13 cellular contexts compared by ENCODE assay signal in genomic region chr7:149871576-149871975, GRCh38. TPM values are rescaled to one million over a fixed set of nuclear protein-coding genes. Genes with fewer than 3 reads are reported as not detected.
DNase-seq lines count a peak whose midpoint lies in the region; ATAC-seq and TF ChIP-seq lines count a peak whose summit lies in the region.
"Had no signal": no experiment of that assay in that cellular context is flagged by ENCODE, and none has a peak within 500 bp of the region (broad histone marks: within the 10 kb centered on the region; RNA-seq: fewer than 3 reads in every experiment).

No MANE protein-coding gene starts in this region.

- H3K27ac Mint-ChIP-seq in activated CD4-positive, alpha-beta memory T cell treated with anti-CD3 and anti-CD28 coated beads, Interleukin-2, amount 10 ng/mL, durations not matched to agents 7 days and 5 days, result peak overlapping the region; percentile 63
- peak overlapping the region; percentile 17 for H3K27ac Mint-ChIP-seq in type B pancreatic cell
- H3K27ac Mint-ChIP-seq: memory B cell had no signal

- DNase-seq in left ventricle myocardium inferior (no peak), right atrium auricular region (ENCODE audit: low spot score) (no peak), lower leg skin (ENCODE audit: low spot score in 2 of 2) (peak; percentile 11 to 59), type B pancreatic cell (ENCODE audit: extremely low spot score, unreplicated experiment) (no peak), NCI-H128 (lab: John Stamatoyannopoulos, UW; ENCODE audit: unreplicated experiment) (no peak), NCI-H69 (lab: John Stamatoyannopoulos, UW) (no peak)
- DNase-seq in activated CD4-positive, alpha-beta memory T cell treated with anti-CD3 and anti-CD28 coated beads, Interleukin-2, amount 10 ng/mL, durations not matched to agents 7 days and 5 days, result no peak
- DNase-seq: IMR-90, NCI-H1694 treated with DMSO at 0.1 percent for 48 hours had no signal

- H3K4me1 ChIP-seq in left ventricle myocardium inferior (peaks cover 84% of the 10 kb centered on the region), right atrium auricular region (peaks cover 0 to 21% of the 10 kb centered on the region in 2 donors)

- H3K9me3 ChIP-seq in left ventricle myocardium inferior (replicated peaks), result no peaks in the 10 kb centered on the region
- H3K9me3 ChIP-seq in right atrium auricular region, result no peaks in the 10 kb centered on the region

- H3K27me3 ChIP-seq in left ventricle myocardium inferior (ENCODE audit: low read depth), result no peaks in the 10 kb centered on the region
- no peaks in the 10 kb centered on the region for H3K27me3 ChIP-seq in right atrium auricular region

- H3K36me3 ChIP-seq in left ventricle myocardium inferior (no peaks in the 10 kb centered on the region), right atrium auricular region (no peaks in the 10 kb centered on the region)

- POLR2A ChIA-PET in activated CD4-positive, alpha-beta memory T cell treated with anti-CD3 and anti-CD28 coated beads, Interleukin-2, amount 10 ng/mL, durations not matched to agents 7 days and 5 days (lab: Charles Lee), result interaction anchor here (1.0 to 6.0 kb wide), 7 partner anchors 10 to 676 kb away, joined by 3 to 49 read pairs (median 4); partner anchors contain the start of genes ACTR3C, LRRC61, REPIN1 and ZNF282

- intact Hi-C loops in left ventricle myocardium inferior (cut with micrococcal nuclease), result no loop called here
- intact Hi-C loops in lower leg skin (cut with DNase I; ENCODE audit: low total_unique reads), result no loop called here

- no peak for TF ChIP-seq POLR2A in lower leg skin (IDR thresholded peaks at IDR 0.05)

- H3K27me3 Mint-ChIP-seq in activated CD4-positive, alpha-beta memory T cell treated with anti-CD3 and anti-CD28 coated beads, Interleukin-2, amount 10 ng/mL, durations not matched to agents 7 days and 5 days, result no peaks in the 10 kb centered on the region
- H3K27me3 Mint-ChIP-seq in type B pancreatic cell, result no peaks in the 10 kb centered on the region
- H3K27me3 Mint-ChIP-seq: memory B cell; stimulated activated memory B cell treated with anti-CD40 and anti-IgM and Interleukin-4, amounts not matched to agents 10 μg/mL and 1 μg/mL and 100 μg/mL, for 72 hours had no signal

- peak overlapping the region; percentile 5 for H3K4me3 Mint-ChIP-seq in activated CD4-positive, alpha-beta memory T cell treated with anti-CD3 and anti-CD28 coated beads, Interleukin-2, amount 10 ng/mL, durations not matched to agents 7 days and 5 days
- H3K4me3 Mint-ChIP-seq in type B pancreatic cell, result peak overlapping the region; percentile 40
- H3K4me3 Mint-ChIP-seq: memory B cell; stimulated activated memory B cell treated with anti-CD40 and anti-IgM and Interleukin-4, amounts not matched to agents 10 μg/mL and 1 μg/mL and 100 μg/mL, for 72 hours had no signal

- H3K9me3 Mint-ChIP-seq in activated CD4-positive, alpha-beta memory T cell treated with anti-CD3 and anti-CD28 coated beads, Interleukin-2, amount 10 ng/mL, durations not matched to agents 7 days and 5 days, result no peaks in the 10 kb centered on the region
- H3K9me3 Mint-ChIP-seq in type B pancreatic cell, result no peaks in the 10 kb centered on the region
- H3K9me3 Mint-ChIP-seq: memory B cell; stimulated activated memory B cell treated with anti-CD40 and anti-IgM and Interleukin-4, amounts not matched to agents 10 μg/mL and 1 μg/mL and 100 μg/mL, for 72 hours had no signal

- TF ChIP-seq CTCF in left ventricle myocardium inferior (IDR thresholded peaks at IDR 0.05; ENCODE audit: borderline replicate concordance), result no peak
- no peak for TF ChIP-seq CTCF in right atrium auricular region (IDR thresholded peaks at IDR 0.05)
- TF ChIP-seq CTCF in lower leg skin (IDR thresholded peaks at IDR 0.05), result no peak
- TF ChIP-seq CTCF in type B pancreatic cell (conservative IDR thresholded peaks at IDR 0.05), result no peak

- ATAC-seq in GM21381 (IDR thresholded peaks at IDR 0.05; ENCODE audit: unreplicated experiment), result no peak
- ATAC-seq: stimulated activated memory B cell treated with anti-CD40 and anti-IgM and Interleukin-4, amounts not matched to agents 10 μg/mL and 1 μg/mL and 100 μg/mL, for 72 hours had no signal

- WGBS in lower leg skin, 2 donors, result 94 to 96% methylated on average over 1 of the region's 1 CpG

- CTCF ChIA-PET in activated CD4-positive, alpha-beta memory T cell treated with anti-CD3 and anti-CD28 coated beads, Interleukin-2, amount 10 ng/mL, durations not matched to agents 7 days and 5 days (lab: Charles Lee), result interaction anchor here (1.0 to 3.2 kb wide), 5 partner anchors 10 to 65 kb away, joined by 4 to 22 read pairs (median 7); partner anchors contain the start of gene ZNF862

- H3K27ac ChIP-seq in left ventricle myocardium inferior (replicated peaks) (peak overlapping the region; percentile 98), right atrium auricular region (peak overlapping the region in 1 of 2 donors; percentile 96)
- H3K27ac ChIP-seq: SK-N-MC had no signal

- peaks cover 21% of the 10 kb centered on the region for H3K36me3 Mint-ChIP-seq in activated CD4-positive, alpha-beta memory T cell treated with anti-CD3 and anti-CD28 coated beads, Interleukin-2, amount 10 ng/mL, durations not matched to agents 7 days and 5 days (ENCODE audit: low read depth)
- no peaks in the 10 kb centered on the region for H3K36me3 Mint-ChIP-seq in type B pancreatic cell
- H3K36me3 Mint-ChIP-seq: memory B cell; stimulated activated memory B cell treated with anti-CD40 and anti-IgM and Interleukin-4, amounts not matched to agents 10 μg/mL and 1 μg/mL and 100 μg/mL, for 72 hours had no signal

- peaks cover 84% of the 10 kb centered on the region for H3K4me1 Mint-ChIP-seq in activated CD4-positive, alpha-beta memory T cell treated with anti-CD3 and anti-CD28 coated beads, Interleukin-2, amount 10 ng/mL, durations not matched to agents 7 days and 5 days
- peaks cover 17% of the 10 kb centered on the region for H3K4me1 Mint-ChIP-seq in type B pancreatic cell (ENCODE audit: unreplicated experiment)

- H3K4me3 ChIP-seq in left ventricle myocardium inferior (no peak overlapping the region), right atrium auricular region (no peak overlapping the region), lower leg skin (ENCODE audit: low read depth, poor library complexity, severe bottlenecking) (no peak overlapping the region)
- H3K4me3 ChIP-seq: SK-N-MC had no signal

RNA-seq across cellular contexts. Expression of gene ATP6V0E2, which starts 2.2 kb away (rescaled TPM):
- 120 TPM for total RNA-seq in left ventricle myocardium inferior
- total RNA-seq in right atrium auricular region, result 100 to 1,000 TPM in 1 of 2 donors, 10 to 100 TPM in 1; 60.7 to 122 TPM
- total RNA-seq in activated CD4-positive, alpha-beta memory T cell treated with anti-CD3 and anti-CD28 coated beads, Interleukin-2, amount 10 ng/mL, durations not matched to agents 7 days and 5 days, result 10 to 100 TPM; 48.8 to 52.3 TPM
- 10 to 100 TPM in 3 of 4 donors, 1 to 10 TPM in 1; 9.3 to 33.6 (median 20.6) TPM for total RNA-seq in lower leg skin
- 36.8 and 53.6 TPM in 2 replicates for total RNA-seq in type B pancreatic cell (ENCODE audit: low replicate concordance)

RNA-seq across cellular contexts. Expression of gene ZNF862, which starts 33.4 kb away (rescaled TPM):
- 10.4 TPM for total RNA-seq in left ventricle myocardium inferior
- 10 to 100 TPM in 1 of 2 donors, 1 to 10 TPM in 1; 7.0 to 11.0 TPM for total RNA-seq in right atrium auricular region
- 10 to 100 TPM; 31.4 to 32.5 TPM for total RNA-seq in activated CD4-positive, alpha-beta memory T cell treated with anti-CD3 and anti-CD28 coated beads, Interleukin-2, amount 10 ng/mL, durations not matched to agents 7 days and 5 days
- total RNA-seq in lower leg skin, result 10 to 100 TPM; 12.8 to 34.3 (median 22.3) TPM
- 21.2 and 23.9 TPM in 2 replicates for total RNA-seq in type B pancreatic cell (ENCODE audit: low replicate concordance)

Comparison
In these comparisons a context has a peak if more than half of its experiments do, and no peak if none do; other contexts are left out.
1. DNase-seq: peak in lower leg skin (2 of 2); none in left ventricle myocardium inferior (single experiment), right atrium auricular region (single experiment), activated CD4-positive, alpha-beta memory T cell treated with anti-CD3 and anti-CD28 coated beads, Interleukin-2, amount 10 ng/mL, durations not matched to agents 7 days and 5 days (single experiment), type B pancreatic cell (single experiment), NCI-H128 (single experiment) and NCI-H69 (single experiment).